Comparison of ENCODE assay signal across 12 cellular contexts in genomic region chr19:35239597-35239996, GRCh38. TPM values are rescaled to one million over a fixed set of nuclear protein-coding genes. Genes with fewer than 3 reads are reported as not detected.
DNase-seq lines count a peak whose midpoint lies in the region; ATAC-seq and TF ChIP-seq lines count a peak whose summit lies in the region.
"Not testable (repeated sequence)": the region's sequence is repeated elsewhere in the genome, so short reads cannot be mapped to it uniquely, and the experiment has no call there.
"Had no signal": no experiment of that assay in that cellular context is flagged by ENCODE, and none has a peak within 500 bp of the region (broad histone marks: within the 10 kb centered on the region; RNA-seq: fewer than 3 reads in every experiment).

No MANE protein-coding gene starts in this region.

- not testable (repeated sequence) for H3K36me3 ChIP-seq in BLaER1 treated with 17β-estradiol and CSF1 and Interleukin-3, amounts not matched to agents 10 nM and 100 nM; CD8-positive, alpha-beta memory T cell (ENCODE audit: insufficient read depth, low read length)

- H3K4me2 ChIP-seq in BLaER1 treated with 17β-estradiol and CSF1 and Interleukin-3, amounts not matched to agents 10 nM and 100 nM = peak overlapping the region in 7 of 11 experiments; percentile 16 to 84 (median 54); a peak in 11 of 22 replicates

- intact Hi-C loops in natural killer cell (cut with micrococcal nuclease) = not testable (repeated sequence)

- CTCF ChIA-PET in CD8-positive, alpha-beta memory T cell (lab: Charles Lee) = interaction anchor here (1.0 to 1.7 kb wide), 3 partner anchors 46 to 98 kb away, joined by 3 to 5 read pairs (median 3); no protein-coding TSS in a partner anchor
- CTCF ChIA-PET in activated CD8-positive, alpha-beta T cell treated with anti-CD3 and anti-CD28 coated beads, Interleukin-2, amount 10 ng/mL, durations not matched to agents 7 days and 5 days (lab: Charles Lee) = interaction anchor here (1.0 to 3.3 kb wide), 3 partner anchors 16 to 104 kb away, joined by 3 to 16 read pairs (median 4); no protein-coding TSS in a partner anchor

- H3K27ac ChIP-seq in BLaER1 treated with 17β-estradiol and CSF1 and Interleukin-3, amounts not matched to agents 10 nM and 100 nM = peak overlapping the region in 1 of 11 experiments; percentile 59; a peak in 2 of 22 replicates
- H3K27ac ChIP-seq in CD8-positive, alpha-beta memory T cell (ENCODE audit: low read depth, low read length) = not testable (repeated sequence)

- 0 out of 22 replicates have a peak overlapping the region, but pooled peaks of 1 of the 11 experiments have one; percentile 19 for H3K9ac ChIP-seq in BLaER1 treated with 17β-estradiol and CSF1 and Interleukin-3, amounts not matched to agents 10 nM and 100 nM

- peak overlapping the region in 3 of 7 donors; percentile 19 to 76 (median 57) for H3K4me3 Mint-ChIP-seq in CD8-positive, alpha-beta memory T cell
- peak overlapping the region; percentile 54 for H3K4me3 Mint-ChIP-seq in T-helper 2 cell treated with Interferon-gamma antibody and Interleukin-4, amounts not matched to agents 5 μg/mL and 100 μg/mL, for 36 hours
- not testable (repeated sequence) for H3K4me3 Mint-ChIP-seq in activated CD8-positive, alpha-beta T cell treated with anti-CD3 and anti-CD28 coated beads, Interleukin-2, amount 10 ng/mL, durations not matched to agents 7 days and 5 days; activated naive CD8-positive, alpha-beta T cell; stimulated activated naive CD8-positive, alpha-beta T cell treated with anti-CD3 and anti-CD28 coated beads, Interleukin-15, Interleukin-2, amounts not matched to agents 100 ng/mL and 50 ng/mL, for 24 hours
- H3K4me3 Mint-ChIP-seq in effector memory CD8-positive, alpha-beta T cell = peak overlapping the region; percentile 39 to 61
- peak overlapping the region; percentile 67 for H3K4me3 Mint-ChIP-seq in natural killer cell

- peaks cover 0 to 24% (median 13%) of the 10 kb centered on the region in 10 experiments; a peak in 19 of 20 replicates for H3K4me1 ChIP-seq in BLaER1 treated with 17β-estradiol and CSF1 and Interleukin-3, amounts not matched to agents 10 nM and 100 nM
- H3K4me1 ChIP-seq in CD8-positive, alpha-beta memory T cell (ENCODE audit: insufficient read depth, low read length) = peaks cover 25% of the 10 kb centered on the region

- not testable (repeated sequence) for ATAC-seq in activated CD8-positive, alpha-beta T cell treated with anti-CD3 and anti-CD28 coated beads, Interleukin-2, amount 10 ng/mL, durations not matched to agents 7 days and 5 days; effector memory CD8-positive, alpha-beta T cell (replicated peaks); natural killer cell

- H3K27ac Mint-ChIP-seq in CD8-positive, alpha-beta memory T cell = peak overlapping the region in 7 of 8 donors; percentile 62 to 97 (median 91)
- H3K27ac Mint-ChIP-seq in T-helper 2 cell treated with Interferon-gamma antibody and Interleukin-4, amounts not matched to agents 5 μg/mL and 100 μg/mL, for 36 hours = not testable (repeated sequence)
- peak overlapping the region; percentile 78 for H3K27ac Mint-ChIP-seq in activated CD8-positive, alpha-beta T cell treated with anti-CD3 and anti-CD28 coated beads, Interleukin-2, amount 10 ng/mL, durations not matched to agents 7 days and 5 days
- H3K27ac Mint-ChIP-seq in activated naive CD8-positive, alpha-beta T cell = peak overlapping the region; percentile 86
- H3K27ac Mint-ChIP-seq in effector memory CD8-positive, alpha-beta T cell = peak overlapping the region; percentile 91 to 95
- peak overlapping the region; percentile 87 to 91 for H3K27ac Mint-ChIP-seq in natural killer cell
- peak overlapping the region; percentile 31 for H3K27ac Mint-ChIP-seq in stimulated activated naive CD8-positive, alpha-beta T cell treated with anti-CD3 and anti-CD28 coated beads, Interleukin-15, Interleukin-2, amounts not matched to agents 100 ng/mL and 50 ng/mL, for 24 hours

- peaks cover 8 to 30% (median 24%) of the 10 kb centered on the region in 5 donors for H3K9me3 Mint-ChIP-seq in CD8-positive, alpha-beta memory T cell
- H3K9me3 Mint-ChIP-seq in T-helper 2 cell treated with Interferon-gamma antibody and Interleukin-4, amounts not matched to agents 5 μg/mL and 100 μg/mL, for 36 hours = peaks cover 19% of the 10 kb centered on the region
- peaks cover 21% of the 10 kb centered on the region for H3K9me3 Mint-ChIP-seq in activated CD8-positive, alpha-beta T cell treated with anti-CD3 and anti-CD28 coated beads, Interleukin-2, amount 10 ng/mL, durations not matched to agents 7 days and 5 days (ENCODE audit: insufficient read depth)
- peaks cover 20% of the 10 kb centered on the region for H3K9me3 Mint-ChIP-seq in activated naive CD8-positive, alpha-beta T cell (ENCODE audit: low read depth)
- not testable (repeated sequence) for H3K9me3 Mint-ChIP-seq in effector memory CD8-positive, alpha-beta T cell; natural killer cell
- peaks cover 18% of the 10 kb centered on the region for H3K9me3 Mint-ChIP-seq in stimulated activated naive CD8-positive, alpha-beta T cell treated with anti-CD3 and anti-CD28 coated beads, Interleukin-15, Interleukin-2, amounts not matched to agents 100 ng/mL and 50 ng/mL, for 24 hours

- peaks cover 14 to 28% (median 22%) of the 10 kb centered on the region in 11 experiments; a peak in 21 of 22 replicates for H3K9me3 ChIP-seq in BLaER1 treated with 17β-estradiol and CSF1 and Interleukin-3, amounts not matched to agents 10 nM and 100 nM (replicated peaks in 1 of 11)
- H3K9me3 ChIP-seq in CD8-positive, alpha-beta memory T cell (ENCODE audit: low read length) = not testable (repeated sequence)

- not testable (repeated sequence) for TF ChIP-seq CTCF in natural killer cell (IDR thresholded peaks at IDR 0.05)

- H4K20me1 ChIP-seq in BLaER1 treated with 17β-estradiol and CSF1 and Interleukin-3, amounts not matched to agents 10 nM and 100 nM = not testable (repeated sequence)

- peaks cover 2 to 27% (median 3%) of the 10 kb centered on the region in 3 donors for H3K36me3 Mint-ChIP-seq in CD8-positive, alpha-beta memory T cell
- peaks cover 12% of the 10 kb centered on the region for H3K36me3 Mint-ChIP-seq in T-helper 2 cell treated with Interferon-gamma antibody and Interleukin-4, amounts not matched to agents 5 μg/mL and 100 μg/mL, for 36 hours (ENCODE audit: low read depth)
- H3K36me3 Mint-ChIP-seq in activated CD8-positive, alpha-beta T cell treated with anti-CD3 and anti-CD28 coated beads, Interleukin-2, amount 10 ng/mL, durations not matched to agents 7 days and 5 days (ENCODE audit: low read depth) = peaks cover 13% of the 10 kb centered on the region
- peaks cover 13% of the 10 kb centered on the region for H3K36me3 Mint-ChIP-seq in activated naive CD8-positive, alpha-beta T cell
- not testable (repeated sequence) for H3K36me3 Mint-ChIP-seq in effector memory CD8-positive, alpha-beta T cell (ENCODE audit: insufficient read depth); stimulated activated naive CD8-positive, alpha-beta T cell treated with anti-CD3 and anti-CD28 coated beads, Interleukin-15, Interleukin-2, amounts not matched to agents 100 ng/mL and 50 ng/mL, for 24 hours (ENCODE audit: low read depth)
- peaks cover 21% of the 10 kb centered on the region for H3K36me3 Mint-ChIP-seq in natural killer cell

- not testable (repeated sequence) for DNase-seq in CD8-positive, alpha-beta memory T cell; T-helper 2 cell treated with Interferon-gamma antibody and Interleukin-4, amounts not matched to agents 5 μg/mL and 100 μg/mL, for 36 hours (ENCODE audit: low spot score); activated CD8-positive, alpha-beta T cell treated with anti-CD3 and anti-CD28 coated beads, Interleukin-2, amount 10 ng/mL, durations not matched to agents 7 days and 5 days; effector memory CD8-positive, alpha-beta T cell; natural killer cell

- peaks cover 20 to 39% (median 35%) of the 10 kb centered on the region in 3 donors for H3K4me1 Mint-ChIP-seq in CD8-positive, alpha-beta memory T cell
- peaks cover 17% of the 10 kb centered on the region for H3K4me1 Mint-ChIP-seq in T-helper 2 cell treated with Interferon-gamma antibody and Interleukin-4, amounts not matched to agents 5 μg/mL and 100 μg/mL, for 36 hours (ENCODE audit: low read depth)
- peaks cover 19% of the 10 kb centered on the region for H3K4me1 Mint-ChIP-seq in activated CD8-positive, alpha-beta T cell treated with anti-CD3 and anti-CD28 coated beads, Interleukin-2, amount 10 ng/mL, durations not matched to agents 7 days and 5 days (ENCODE audit: low read depth)
- peaks cover 33% of the 10 kb centered on the region for H3K4me1 Mint-ChIP-seq in activated naive CD8-positive, alpha-beta T cell (ENCODE audit: low read depth)
- H3K4me1 Mint-ChIP-seq in effector memory CD8-positive, alpha-beta T cell (ENCODE audit: low read depth in 2 of 2) = peaks cover 14 to 19% of the 10 kb centered on the region in 2 donors
- H3K4me1 Mint-ChIP-seq in natural killer cell = peaks cover 14 to 21% of the 10 kb centered on the region in 2 donors
- peaks cover 30% of the 10 kb centered on the region for H3K4me1 Mint-ChIP-seq in stimulated activated naive CD8-positive, alpha-beta T cell treated with anti-CD3 and anti-CD28 coated beads, Interleukin-15, Interleukin-2, amounts not matched to agents 100 ng/mL and 50 ng/mL, for 24 hours (ENCODE audit: low read depth)

- H3K27me3 Mint-ChIP-seq in CD8-positive, alpha-beta memory T cell = peaks cover 11 to 17% of the 10 kb centered on the region in 2 donors
- H3K27me3 Mint-ChIP-seq in T-helper 2 cell treated with Interferon-gamma antibody and Interleukin-4, amounts not matched to agents 5 μg/mL and 100 μg/mL, for 36 hours (ENCODE audit: low read depth) = peaks cover 44% of the 10 kb centered on the region
- not testable (repeated sequence) for H3K27me3 Mint-ChIP-seq in activated CD8-positive, alpha-beta T cell treated with anti-CD3 and anti-CD28 coated beads, Interleukin-2, amount 10 ng/mL, durations not matched to agents 7 days and 5 days (ENCODE audit: low read depth); activated naive CD8-positive, alpha-beta T cell; stimulated activated naive CD8-positive, alpha-beta T cell treated with anti-CD3 and anti-CD28 coated beads, Interleukin-15, Interleukin-2, amounts not matched to agents 100 ng/mL and 50 ng/mL, for 24 hours
- H3K27me3 Mint-ChIP-seq in effector memory CD8-positive, alpha-beta T cell = peaks cover 2 to 21% of the 10 kb centered on the region in 2 donors
- H3K27me3 Mint-ChIP-seq in natural killer cell (ENCODE audit: low read depth in 2 of 2) = peaks cover 15 to 23% of the 10 kb centered on the region in 2 donors

- H3K27me3 ChIP-seq in BLaER1 treated with 17β-estradiol and CSF1 and Interleukin-3, amounts not matched to agents 10 nM and 100 nM; CD8-positive, alpha-beta memory T cell (ENCODE audit: insufficient read depth, low read length, poor library complexity, severe bottlenecking): not testable (repeated sequence)

- POLR2A ChIA-PET in CD8-positive, alpha-beta memory T cell (lab: Charles Lee) = interaction anchor here (1.0 to 2.7 kb wide), 2 partner anchors 28 to 85 kb away, joined by 3 to 16 read pairs; partner anchors contain the start of gene FXYD5
- POLR2A ChIA-PET in activated CD8-positive, alpha-beta T cell treated with anti-CD3 and anti-CD28 coated beads, Interleukin-2, amount 10 ng/mL, durations not matched to agents 7 days and 5 days (lab: Charles Lee) = interaction anchor here (0.8 to 1.9 kb wide), 3 partner anchors 60 to 98 kb away, joined by 3 to 7 read pairs (median 5); partner anchors contain the start of gene FXYD5

- H3K4me3 ChIP-seq in BLaER1 treated with 17β-estradiol and CSF1 and Interleukin-3, amounts not matched to agents 10 nM and 100 nM; CD8-positive, alpha-beta memory T cell (ENCODE audit: low read length): not testable (repeated sequence)

RNA-seq across cellular contexts. Expression of gene LSR, which starts 9.2 kb away (rescaled TPM):
- 10 to 100 TPM; 23.5 to 27.5 TPM for total RNA-seq in CD8-positive, alpha-beta memory T cell
- polyA plus RNA-seq in CD8-positive, alpha-beta memory T cell = 77.8 TPM
- total RNA-seq in activated CD8-positive, alpha-beta T cell treated with anti-CD3 and anti-CD28 coated beads, Interleukin-2, amount 10 ng/mL, durations not matched to agents 7 days and 5 days = 10 to 100 TPM; 25.5 to 25.9 TPM
- 1 to 10 TPM; 3.4 to 6.9 (median 6.7) TPM for total RNA-seq in natural killer cell

RNA-seq across cellular contexts. Expression of gene FAM187B, which starts 11.1 kb away (rescaled TPM):
- total RNA-seq in CD8-positive, alpha-beta memory T cell = not detected
- polyA plus RNA-seq in CD8-positive, alpha-beta memory T cell = not detected
- not detected for total RNA-seq in activated CD8-positive, alpha-beta T cell treated with anti-CD3 and anti-CD28 coated beads, Interleukin-2, amount 10 ng/mL, durations not matched to agents 7 days and 5 days
- not detected for total RNA-seq in natural killer cell
- total RNA-seq: A172, GM23338, H7 had no signal
- polyA plus RNA-seq: CD14-positive monocyte had no signal

RNA-seq across cellular contexts. Expression of gene USF2, which starts 29.2 kb away (rescaled TPM):
- total RNA-seq in CD8-positive, alpha-beta memory T cell = 100 to 1,000 TPM; 125 to 132 TPM
- polyA plus RNA-seq in CD8-positive, alpha-beta memory T cell = 9.2 TPM
- 100 to 1,000 TPM; 125 to 138 TPM for total RNA-seq in activated CD8-positive, alpha-beta T cell treated with anti-CD3 and anti-CD28 coated beads, Interleukin-2, amount 10 ng/mL, durations not matched to agents 7 days and 5 days
- 100 to 1,000 TPM; 243 to 253 (median 250) TPM for total RNA-seq in natural killer cell

RNA-seq across cellular contexts. Expression of gene HAMP, which starts 42.7 kb away (rescaled TPM):
- under 1 TPM; 0.31 TPM for total RNA-seq in CD8-positive, alpha-beta memory T cell
- not detected for polyA plus RNA-seq in CD8-positive, alpha-beta memory T cell
- total RNA-seq in activated CD8-positive, alpha-beta T cell treated with anti-CD3 and anti-CD28 coated beads, Interleukin-2, amount 10 ng/mL, durations not matched to agents 7 days and 5 days = under 1 TPM; 0.50 to 0.63 TPM
- total RNA-seq in natural killer cell = 1 to 10 TPM in 1 of 3 donors, under 1 TPM in 2; 0.34 to 1.5 (median 0.45) TPM
- total RNA-seq: A172, GM23338, H7 had no signal
- polyA plus RNA-seq: CD14-positive monocyte had no signal

RNA-seq across cellular contexts. Expression of gene MAG, which starts 52.4 kb away (rescaled TPM):
- not detected for total RNA-seq in CD8-positive, alpha-beta memory T cell
- 0.36 TPM for polyA plus RNA-seq in CD8-positive, alpha-beta memory T cell
- total RNA-seq in activated CD8-positive, alpha-beta T cell treated with anti-CD3 and anti-CD28 coated beads, Interleukin-2, amount 10 ng/mL, durations not matched to agents 7 days and 5 days = under 1 TPM in 1 of 2 experiments, not detected in 1; 0.26 TPM
- not detected for total RNA-seq in natural killer cell
- total RNA-seq: A172 had no signal
- polyA plus RNA-seq: CD14-positive monocyte had no signal
